ENCODE assay signal across 1 cellular context in the genomic region with DNA sequence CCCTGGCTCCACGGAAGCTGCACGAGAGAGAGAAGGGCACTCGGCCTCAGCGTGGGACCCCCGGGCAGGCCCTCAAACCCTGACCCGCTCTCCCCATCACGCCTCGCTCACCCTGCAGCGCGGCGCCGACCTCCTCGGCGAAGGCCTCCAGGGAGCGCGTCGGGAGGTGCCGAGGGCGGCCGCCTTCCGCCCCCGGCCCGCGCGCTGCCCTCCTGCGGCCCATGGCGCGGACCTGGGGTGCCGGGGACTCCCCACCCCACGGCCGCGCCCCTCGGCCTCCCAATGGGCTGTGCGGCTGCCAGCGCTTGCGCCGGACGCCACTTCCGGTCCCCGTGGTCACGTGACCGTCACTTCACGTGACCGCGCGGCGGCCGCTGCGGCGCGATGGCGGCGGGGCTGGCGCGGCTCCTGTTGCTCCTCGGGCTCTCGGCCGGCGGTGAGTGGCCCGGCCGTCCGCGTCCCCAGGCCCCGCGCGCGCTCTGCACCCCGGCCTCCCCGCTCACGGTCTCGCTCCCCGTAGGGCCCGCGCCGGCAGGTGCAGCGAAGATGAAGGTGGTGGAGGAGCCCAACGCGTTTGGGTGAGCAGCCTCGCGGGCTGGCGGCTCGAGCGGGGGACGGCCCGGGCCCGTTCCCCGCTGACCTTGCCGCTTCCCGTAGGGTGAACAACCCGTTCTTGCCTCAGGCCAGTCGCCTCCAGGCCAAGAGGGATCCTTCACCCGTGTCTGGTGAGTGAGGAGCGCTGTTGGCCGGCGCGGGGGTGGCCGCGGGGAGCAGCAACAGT.
TF ChIP-seq lines count a peak whose summit lies in the region.

A gene (plus strand): TSS at position 350 of the 781 bp plus-strand sequence. CDS start 35 bp downstream, at position 385.
A gene (minus strand): TSS at position 297 of the 781 bp plus-strand sequence. CDS start 74 bp downstream, at position 223.

TF ChIP-seq in H1, 55 proteins besides CTCF, POLR2A, EP300 and RAD21 (continued from another document):
- peak; percentile 99 to 100 for TF ChIP-seq SIN3A (conservative IDR thresholded peaks at IDR 0.05 in 1 of 2, IDR thresholded peaks at IDR 0.05 in 1 of 2; ENCODE audit: low read depth in 1 of 2, low read length in 2 of 2)
TF ChIP-seq in H1: peak in this region for 25.
